Comparison of ENCODE assay signal across 8 cellular contexts in genomic region chr16:2026461-2027023, GRCh38. TPM values are rescaled to one million over a fixed set of nuclear protein-coding genes. Genes with fewer than 3 reads are reported as not detected.
A peak's percentile ranks its signal among the peaks of the same experiment; 100 is the strongest.
DNase-seq lines count a peak whose midpoint lies in the region; TF ChIP-seq lines count a peak whose summit lies in the region.

NHERF2 (plus strand) TSS chr16:2026902; CDS start chr16:2027006, 104 bp downstream.

- intact Hi-C loops in cardiac septum (cut with DNase I) (loop anchor here (10.0 kb wide), 1 partner anchor 478 kb away; no protein-coding TSS in a partner anchor), posterior vena cava (cut with DNase I) (no loop called here)

- DNase-seq in AG10803 (ENCODE audit: low read depth) (no peak), HPDE6-E6E7 (ENCODE audit: extremely low spot score) (peak; percentile 45), cardiac septum (ENCODE audit: low spot score) (no peak), posterior vena cava (ENCODE audit: low spot score) (no peak), OCI-M2 (lab: John Stamatoyannopoulos, UW; ENCODE audit: unreplicated experiment) (no peak), COLO829 (ENCODE audit: low spot score) (no peak), EL (no peak)
- DNase-seq in activated effector memory CD4-positive, alpha-beta T cell treated with anti-CD3 and anti-CD28 coated beads, Interleukin-2, amount 50 U/mL, for 16 hours, result peak; percentile 75

- H3K4me3 ChIP-seq in AG10803 (ENCODE audit: low read length), result peak within 1 kb of the TSS; percentile 73

- TF ChIP-seq CTCF in AG10803 (conservative IDR thresholded peaks at IDR 0.05; ENCODE audit: low read length), result no peak

RNA-seq across cellular contexts. Expression of gene NHERF2, which starts in this region (rescaled TPM):
- total RNA-seq in cardiac septum (183 TPM), posterior vena cava (100 to 1,000 TPM; 115 to 143 TPM)

Comparison
In these comparisons a context has a peak if more than half of its experiments do, and no peak if none do; other contexts are left out.
1. DNase-seq: peak in HPDE6-E6E7 (single experiment) and activated effector memory CD4-positive, alpha-beta T cell treated with anti-CD3 and anti-CD28 coated beads, Interleukin-2, amount 50 U/mL, for 16 hours (single experiment); none in AG10803 (single experiment), cardiac septum (single experiment), posterior vena cava (single experiment), OCI-M2 (single experiment), COLO829 (single experiment) and EL (single experiment).